In the genomic region with DNA sequence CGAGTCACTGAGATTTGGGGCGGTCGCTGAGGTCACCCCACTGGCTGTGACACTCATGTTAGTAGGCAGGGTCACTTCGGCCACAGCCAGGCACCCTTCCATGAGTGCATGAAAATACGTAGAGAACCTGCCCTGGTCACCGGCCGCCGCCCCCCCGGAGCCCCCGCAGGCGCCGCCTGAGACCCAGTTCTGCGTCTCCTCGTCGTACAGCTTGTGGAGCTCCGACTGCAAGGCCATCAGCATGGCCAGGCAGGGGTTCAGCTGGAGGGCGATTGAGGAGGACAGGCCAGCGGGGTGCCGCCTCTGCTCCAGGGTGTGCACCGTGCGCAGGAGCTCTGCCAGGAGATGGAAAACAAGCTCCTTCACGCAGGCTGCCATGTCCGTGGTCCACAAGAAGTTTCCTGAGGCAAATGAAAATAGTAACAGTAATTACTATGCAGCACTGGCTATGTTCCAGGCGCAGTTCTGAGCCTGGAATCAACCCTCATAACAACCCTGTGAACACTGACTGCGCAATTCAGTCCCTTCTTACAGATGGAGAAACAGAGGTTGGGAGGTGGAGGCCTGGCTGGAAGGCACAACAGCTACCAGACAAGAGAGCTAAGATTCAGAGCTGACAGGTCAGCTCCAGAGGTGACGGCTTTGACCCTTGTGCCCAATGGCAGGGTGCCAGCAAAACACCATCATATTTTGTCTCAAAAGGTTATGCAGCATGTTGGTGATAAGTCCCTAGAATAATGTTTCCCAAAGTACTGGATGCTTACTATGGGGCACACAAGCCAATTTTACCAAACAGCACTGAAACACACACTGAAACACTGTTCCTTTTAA, we compare ENCODE assay signal across 25 cellular contexts. TPM values are rescaled to one million over a fixed set of nuclear protein-coding genes. Genes with fewer than 3 reads are reported as not detected.
DNase-seq lines count a peak whose midpoint lies in the region; ATAC-seq and TF ChIP-seq lines count a peak whose summit lies in the region.
"Had no signal": no experiment of that assay in that cellular context is flagged by ENCODE, and none has a peak within 500 bp of the region (broad histone marks: within the 10 kb centered on the region; RNA-seq: fewer than 3 reads in every experiment).

No MANE protein-coding gene starts in this region.

- H3K27ac Mint-ChIP-seq in nephron progenitor cell, result no peak overlapping the region
- H3K27ac Mint-ChIP-seq: activated naive CD4-positive, alpha-beta T cell treated with anti-CD3 and anti-CD28 coated beads for 36 hours; T-helper 17 cell had no signal

- H4K12ac ChIP-seq in trophoblast cell (ENCODE audit: low read depth, low read length), result no peak overlapping the region

- peaks cover 0 to 44% (median 0%) of the 10 kb centered on the region in 3 donors for H3K4me1 ChIP-seq in gastroesophageal sphincter
- H3K4me1 ChIP-seq in trophoblast cell (ENCODE audit: control insufficient read depth in 1 of 2, insufficient read depth in 2 of 2, low read length in 2 of 2), result no peaks in the 10 kb centered on the region
- H3K4me1 ChIP-seq: A549 had no signal

- no peaks in the 10 kb centered on the region for H3K9me3 ChIP-seq in gastroesophageal sphincter
- no peaks in the 10 kb centered on the region for H3K9me3 ChIP-seq in trophoblast cell (ENCODE audit: insufficient read depth, low read depth, low read length)
- H3K9me3 ChIP-seq: A549, BE2C, thyroid gland had no signal

- H3K18ac ChIP-seq in trophoblast cell (ENCODE audit: low read length), result no peak overlapping the region

- H3K4me3 Mint-ChIP-seq in nephron progenitor cell, result no peak overlapping the region
- H3K4me3 Mint-ChIP-seq: activated naive CD4-positive, alpha-beta T cell treated with anti-CD3 and anti-CD28 coated beads for 36 hours; naive B cell; T-helper 17 cell had no signal

- H3K14ac ChIP-seq in trophoblast cell (ENCODE audit: low read length), result no peak overlapping the region

- TF ChIP-seq EP300 in gastroesophageal sphincter (IDR thresholded peaks at IDR 0.05), result no peak

- H3K79me2 ChIP-seq in trophoblast cell (ENCODE audit: control insufficient read depth, insufficient read depth, low read length, poor library complexity), result no peaks in the 10 kb centered on the region

- no peak for ATAC-seq in gastroesophageal sphincter
- ATAC-seq: A549, left colon, T-helper 17 cell had no signal

- no peaks in the 10 kb centered on the region for H3K4me1 Mint-ChIP-seq in nephron progenitor cell
- H3K4me1 Mint-ChIP-seq: naive B cell, T-helper 17 cell had no signal

- no peak overlapping the region for H2AK5ac ChIP-seq in trophoblast cell (ENCODE audit: low read length)

- no peak overlapping the region for H3K4me2 ChIP-seq in trophoblast cell (ENCODE audit: low read length)
- H3K4me2 ChIP-seq: A549 had no signal

- H3K9me3 Mint-ChIP-seq in nephron progenitor cell, result no peaks in the 10 kb centered on the region
- H3K9me3 Mint-ChIP-seq: activated naive CD4-positive, alpha-beta T cell treated with anti-CD3 and anti-CD28 coated beads for 36 hours; naive B cell had no signal

- H2AFZ ChIP-seq in trophoblast cell (ENCODE audit: insufficient read depth, low read length, poor library complexity), result no peak overlapping the region

- no peak overlapping the region for H2BK12ac ChIP-seq in trophoblast cell (ENCODE audit: low read length)

- H3K23ac ChIP-seq in trophoblast cell (ENCODE audit: low read length), result no peak overlapping the region

- TF ChIP-seq POLR2A in gastroesophageal sphincter (IDR thresholded peaks at IDR 0.05), result no peak

- no peaks in the 10 kb centered on the region for H3K27me3 Mint-ChIP-seq in nephron progenitor cell (ENCODE audit: low read depth, poor library complexity)
- H3K27me3 Mint-ChIP-seq: naive B cell, T-helper 17 cell had no signal

- H3K27ac ChIP-seq in angular gyrus (ENCODE audit: low read depth, low read length) (peak overlapping the region; percentile 79), gastroesophageal sphincter (peak overlapping the region in 3 of 4 donors; percentile 23 to 71 (median 66)), trophoblast cell (ENCODE audit: low read depth, low read length) (no peak overlapping the region)
- H3K27ac ChIP-seq: A549, cardiac muscle cell, thyroid gland had no signal

- no peaks in the 10 kb centered on the region for H3K27me3 ChIP-seq in gastroesophageal sphincter
- no peaks in the 10 kb centered on the region for H3K27me3 ChIP-seq in trophoblast cell (ENCODE audit: insufficient read depth, low read length)
- H3K27me3 ChIP-seq: BE2C, cardiac muscle cell, thyroid gland had no signal

- DNase-seq in AG20443 (ENCODE audit: low spot score) (peak; percentile 7), trophoblast cell (no peak), nephron progenitor cell (no peak), NOMO-1 treated with dmso at 0.1 percent for 144 hours (lab: John Stamatoyannopoulos, UW; ENCODE audit: unreplicated experiment) (no peak), cerebellar nuclear complex (lab: John Stamatoyannopoulos, UW) (no peak)
- no peak for DNase-seq in stimulated activated CD8-positive, alpha-beta memory T cell treated with anti-CD3 and anti-CD28 coated beads, Interleukin-4, amount 100 ng/mL, for 48 hours
- DNase-seq: activated CD4-positive, alpha-beta T cell treated with anti-CD3 and anti-CD28 coated beads for 4 hours; activated naive CD4-positive, alpha-beta T cell treated with anti-CD3 and anti-CD28 coated beads for 36 hours; activated T-cell treated with anti-CD3 and anti-CD28 coated beads, Interleukin-2, amount 50 U/mL, for 48 hours; BE2C; dermis blood vessel endothelial cell; DMS53; GF-D8; left colon; naive B cell; NCI-H1694; NCI-H510A treated with DMSO at 0.1 percent for 48 hours; stimulated activated CD4-positive, alpha-beta T cell treated with anti-CD3 and anti-CD28 coated beads, Interleukin-4, amount 100 ng/mL, for 24 hours; stimulated activated naive CD4-positive, alpha-beta T cell treated with Interleukin-2 at 50 U/mL for 16 hours; T-helper 17 cell; thyroid gland had no signal

- H3K4me3 ChIP-seq in gastroesophageal sphincter (no peak overlapping the region), trophoblast cell (ENCODE audit: low read depth, low read length) (no peak overlapping the region)
- H3K4me3 ChIP-seq: A549, cardiac muscle cell, thyroid gland had no signal

- no peak overlapping the region for H4K8ac ChIP-seq in trophoblast cell (ENCODE audit: low read depth, low read length)

- H2BK5ac ChIP-seq in trophoblast cell (ENCODE audit: low read depth, low read length, poor library complexity), result no peak overlapping the region

- no peaks in the 10 kb centered on the region for H3K79me1 ChIP-seq in trophoblast cell (ENCODE audit: low read length)

- peaks cover 35% of the 10 kb centered on the region for H3K36me3 Mint-ChIP-seq in nephron progenitor cell (ENCODE audit: low read depth)

- H2BK120ac ChIP-seq in trophoblast cell (ENCODE audit: insufficient read depth, low read length, poor library complexity), result no peak overlapping the region

- WGBS in gastroesophageal sphincter (ENCODE audit: low coverage in 1 of 2), 2 donors, result 38 to 65% methylated on average over 5 to 8 of the region's 26 CpGs
- WGBS in trophoblast cell (ENCODE audit: extremely low coverage, insufficient coverage, insufficient read length), result no CpG with 5 or more reads among the region's 26 CpGs

- H3K9ac ChIP-seq in trophoblast cell (ENCODE audit: low read length), result peak overlapping the region; percentile 51

- no peak overlapping the region for H4K91ac ChIP-seq in trophoblast cell (ENCODE audit: low read depth, low read length)

- H3K36me3 ChIP-seq in gastroesophageal sphincter, result peaks cover 0 to 78% of the 10 kb centered on the region in 2 donors
- H3K36me3 ChIP-seq in trophoblast cell (ENCODE audit: control insufficient read depth in 1 of 2, insufficient read depth in 2 of 2, low read length in 2 of 2), result peaks cover 22 to 31% of the 10 kb centered on the region in 2 experiments

- no peak overlapping the region for H3K4ac ChIP-seq in trophoblast cell (ENCODE audit: low read depth, low read length)

- TF ChIP-seq CTCF in gastroesophageal sphincter (IDR thresholded peaks at IDR 0.05) (no peak), nephron progenitor cell (IDR thresholded peaks at IDR 0.05) (no peak)

RNA-seq across cellular contexts. Expression of gene TRAFD1, which starts 59.9 kb away (rescaled TPM):
- total RNA-seq in gastroesophageal sphincter, result 10 to 100 TPM; 28.2 to 37.7 (median 30.2) TPM
- 15.0 and 16.1 TPM in 2 replicates for polyA plus RNA-seq in trophoblast cell (2013)
